Comparison of ENCODE assay signal across 12 cellular contexts in genomic region chr14:102183922-102184677, GRCh38. TPM values are rescaled to one million over a fixed set of nuclear protein-coding genes. Genes with fewer than 3 reads are reported as not detected.
DNase-seq lines count a peak whose midpoint lies in the region; ATAC-seq and TF ChIP-seq lines count a peak whose summit lies in the region.
"Had no signal": no experiment of that assay in that cellular context is flagged by ENCODE, and none has a peak within 500 bp of the region (broad histone marks: within the 10 kb centered on the region; RNA-seq: fewer than 3 reads in every experiment).

No MANE protein-coding gene starts in this region.

- 90 to 93% methylated on average over 7 of the region's 7 CpGs for WGBS in upper lobe of left lung, 2 donors

- no peaks in the 10 kb centered on the region for H3K9me2 ChIP-seq in neural cell (ENCODE audit: insufficient read depth, low read length)

- TF ChIP-seq POLR2A in upper lobe of left lung (IDR thresholded peaks at IDR 0.05) = no peak

- no peaks in the 10 kb centered on the region for H3K9me3 Mint-ChIP-seq in activated naive CD4-positive, alpha-beta T cell treated with anti-CD3 and anti-CD28 coated beads for 36 hours
- no peaks in the 10 kb centered on the region for H3K9me3 Mint-ChIP-seq in activated T-helper 2 cell treated with anti-CD3 and anti-CD28 coated beads, Interferon-gamma antibody, Interleukin-2, Interleukin-4, amounts not matched to agents 10 μg/mL and 5 μg/mL and 100 μg/mL, durations not matched to agents 14 hours and 24 hours and 36 hours
- no peaks in the 10 kb centered on the region for H3K9me3 Mint-ChIP-seq in type B pancreatic cell
- H3K9me3 Mint-ChIP-seq: natural killer cell treated with Interleukin-12 subunit alpha and Interleukin-12 subunit beta and Interleukin-15 and Interleukin-18, amount 100 ng/mL, for 72 hours had no signal

- ATAC-seq in upper lobe of left lung (ENCODE audit: low FRiP score in 2 of 2) = no peak

- H3K27ac ChIP-seq in neural cell (ENCODE audit: low read length) (peak overlapping the region; percentile 90), upper lobe of left lung (no peak overlapping the region)

- peaks cover 71% of the 10 kb centered on the region for H3K4me1 Mint-ChIP-seq in activated naive CD4-positive, alpha-beta T cell treated with anti-CD3 and anti-CD28 coated beads for 36 hours (ENCODE audit: low read depth)
- H3K4me1 Mint-ChIP-seq in activated T-helper 2 cell treated with anti-CD3 and anti-CD28 coated beads, Interferon-gamma antibody, Interleukin-2, Interleukin-4, amounts not matched to agents 10 μg/mL and 5 μg/mL and 100 μg/mL, durations not matched to agents 14 hours and 24 hours and 36 hours (ENCODE audit: low read depth) = peaks cover 45% of the 10 kb centered on the region
- H3K4me1 Mint-ChIP-seq in type B pancreatic cell (ENCODE audit: unreplicated experiment) = peaks cover 62% of the 10 kb centered on the region

- H3K4me3 ChIP-seq in neural cell (ENCODE audit: low read length) = peak overlapping the region; percentile 57
- H3K4me3 ChIP-seq in upper lobe of left lung = no peak overlapping the region
- H3K4me3 ChIP-seq: MG63 had no signal

- H3K4me3 Mint-ChIP-seq in activated naive CD4-positive, alpha-beta T cell treated with anti-CD3 and anti-CD28 coated beads for 36 hours = no peak overlapping the region
- H3K4me3 Mint-ChIP-seq in activated T-helper 2 cell treated with anti-CD3 and anti-CD28 coated beads, Interferon-gamma antibody, Interleukin-2, Interleukin-4, amounts not matched to agents 10 μg/mL and 5 μg/mL and 100 μg/mL, durations not matched to agents 14 hours and 24 hours and 36 hours (ENCODE audit: low read depth) = peak overlapping the region; percentile 27
- no peak overlapping the region for H3K4me3 Mint-ChIP-seq in type B pancreatic cell
- H3K4me3 Mint-ChIP-seq: B cell; natural killer cell treated with Interleukin-12 subunit alpha and Interleukin-12 subunit beta and Interleukin-15 and Interleukin-18, amount 100 ng/mL, for 72 hours had no signal

- H2AFZ ChIP-seq in neural cell (ENCODE audit: low read depth, low read length) = peak overlapping the region; percentile 7

- peak overlapping the region; percentile 76 for H3K4me2 ChIP-seq in neural cell (ENCODE audit: low read length)

- TF ChIP-seq CTCF in neural cell (IDR thresholded peaks at IDR 0.05; ENCODE audit: poor library complexity, severe bottlenecking) (peak; percentile 35), type B pancreatic cell (conservative IDR thresholded peaks at IDR 0.05) (no peak), upper lobe of left lung (IDR thresholded peaks at IDR 0.05) (no peak)

- CTCF ChIA-PET in activated naive CD4-positive, alpha-beta T cell treated with anti-CD3 and anti-CD28 coated beads for 36 hours (lab: Charles Lee) = interaction anchor here (0.5 to 1.2 kb wide), 3 partner anchors 22 to 1735 kb away, joined by 3 to 4 read pairs (median 3); no protein-coding TSS in a partner anchor

- intact Hi-C loops in activated naive CD4-positive, alpha-beta T cell treated with anti-CD3 and anti-CD28 coated beads for 36 hours (cut with micrococcal nuclease) = loop anchor here (1.0 to 10.0 kb wide), 9 partner anchors 17 to 631 kb away; partner anchors contain the start of genes CINP, HSP90AA1, TECPR2 and WDR20
- intact Hi-C loops in activated T-helper 2 cell treated with anti-CD3 and anti-CD28 coated beads, Interferon-gamma antibody, Interleukin-2, Interleukin-4, amounts not matched to agents 10 μg/mL and 5 μg/mL and 100 μg/mL, durations not matched to agents 14 hours and 24 hours and 36 hours (cut with micrococcal nuclease) = loop anchor here (5.0 kb wide), 1 partner anchor 42 kb away; no protein-coding TSS in a partner anchor

- H3K9ac ChIP-seq in neural cell (ENCODE audit: low read length) = peak overlapping the region; percentile 56

- peak overlapping the region; percentile 79 for H3K27ac Mint-ChIP-seq in activated naive CD4-positive, alpha-beta T cell treated with anti-CD3 and anti-CD28 coated beads for 36 hours
- peak overlapping the region; percentile 83 for H3K27ac Mint-ChIP-seq in activated T-helper 2 cell treated with anti-CD3 and anti-CD28 coated beads, Interferon-gamma antibody, Interleukin-2, Interleukin-4, amounts not matched to agents 10 μg/mL and 5 μg/mL and 100 μg/mL, durations not matched to agents 14 hours and 24 hours and 36 hours
- peak overlapping the region; percentile 97 for H3K27ac Mint-ChIP-seq in type B pancreatic cell
- H3K27ac Mint-ChIP-seq: B cell had no signal

- no peaks in the 10 kb centered on the region for H3K9me3 ChIP-seq in neural cell (ENCODE audit: low read length)
- H3K9me3 ChIP-seq in upper lobe of left lung = no peaks in the 10 kb centered on the region
- H3K9me3 ChIP-seq: MG63 had no signal

- peaks cover 1% of the 10 kb centered on the region for H3K36me3 Mint-ChIP-seq in activated naive CD4-positive, alpha-beta T cell treated with anti-CD3 and anti-CD28 coated beads for 36 hours (ENCODE audit: low read depth)
- no peaks in the 10 kb centered on the region for H3K36me3 Mint-ChIP-seq in activated T-helper 2 cell treated with anti-CD3 and anti-CD28 coated beads, Interferon-gamma antibody, Interleukin-2, Interleukin-4, amounts not matched to agents 10 μg/mL and 5 μg/mL and 100 μg/mL, durations not matched to agents 14 hours and 24 hours and 36 hours (ENCODE audit: low read depth)
- peaks cover 10% of the 10 kb centered on the region for H3K36me3 Mint-ChIP-seq in type B pancreatic cell
- H3K36me3 Mint-ChIP-seq: natural killer cell treated with Interleukin-12 subunit alpha and Interleukin-12 subunit beta and Interleukin-15 and Interleukin-18, amount 100 ng/mL, for 72 hours had no signal

- TF ChIP-seq RAD21 in neural cell (conservative IDR thresholded peaks at IDR 0.05) = peak; percentile 34

- H3K79me2 ChIP-seq in neural cell (replicated peaks; ENCODE audit: insufficient read depth, low read length) = peaks cover 36% of the 10 kb centered on the region

- peaks cover 10% of the 10 kb centered on the region for H3F3A ChIP-seq in neural cell (ENCODE audit: insufficient read depth, low read length, poor library complexity, severe bottlenecking)

- DNase-seq in activated naive CD4-positive, alpha-beta T cell treated with anti-CD3 and anti-CD28 coated beads for 36 hours = peak; percentile 57
- no peak for DNase-seq in activated naive CD4-positive, alpha-beta T cell (lab: John Stamatoyannopoulos, UW)
- no peak for DNase-seq in activated T-helper 2 cell treated with anti-CD3 and anti-CD28 coated beads, Interferon-gamma antibody, Interleukin-2, Interleukin-4, amounts not matched to agents 10 μg/mL and 5 μg/mL and 100 μg/mL, durations not matched to agents 14 hours and 24 hours and 36 hours (ENCODE audit: low spot score)
- DNase-seq in type B pancreatic cell (ENCODE audit: extremely low spot score, unreplicated experiment) = no peak
- DNase-seq in NCI-H1105 (lab: John Stamatoyannopoulos, UW) = no peak
- DNase-seq in NCI-H226 = no peak
- no peak for DNase-seq in upper lobe of left lung
- DNase-seq: MG63, NCI-H345 had no signal

- no peaks in the 10 kb centered on the region for H3K27me3 Mint-ChIP-seq in activated naive CD4-positive, alpha-beta T cell treated with anti-CD3 and anti-CD28 coated beads for 36 hours (ENCODE audit: low read depth)
- no peaks in the 10 kb centered on the region for H3K27me3 Mint-ChIP-seq in activated T-helper 2 cell treated with anti-CD3 and anti-CD28 coated beads, Interferon-gamma antibody, Interleukin-2, Interleukin-4, amounts not matched to agents 10 μg/mL and 5 μg/mL and 100 μg/mL, durations not matched to agents 14 hours and 24 hours and 36 hours (ENCODE audit: low read depth)
- H3K27me3 Mint-ChIP-seq in type B pancreatic cell = no peaks in the 10 kb centered on the region
- H3K27me3 Mint-ChIP-seq: B cell; natural killer cell treated with Interleukin-12 subunit alpha and Interleukin-12 subunit beta and Interleukin-15 and Interleukin-18, amount 100 ng/mL, for 72 hours had no signal

- no peaks in the 10 kb centered on the region for H3K27me3 ChIP-seq in neural cell (ENCODE audit: insufficient read depth, low read depth, low read length)
- no peaks in the 10 kb centered on the region for H3K27me3 ChIP-seq in upper lobe of left lung
- H3K27me3 ChIP-seq: MG63 had no signal

- H3K36me3 ChIP-seq in neural cell (ENCODE audit: insufficient read depth, low read length) (no peaks in the 10 kb centered on the region), upper lobe of left lung (no peaks in the 10 kb centered on the region)
- H3K36me3 ChIP-seq: MG63 had no signal

- H4K20me1 ChIP-seq in neural cell (ENCODE audit: insufficient read depth) = no peaks in the 10 kb centered on the region

- H3K4me1 ChIP-seq in upper lobe of left lung = peaks cover 15 to 30% (median 25%) of the 10 kb centered on the region in 4 donors

- TF ChIP-seq EP300 in neural cell (conservative IDR thresholded peaks at IDR 0.05; ENCODE audit: poor library complexity, severe bottlenecking) (peak; percentile 66), upper lobe of left lung (IDR thresholded peaks at IDR 0.05) (no peak)

TF ChIP-seq in neural cell, 6 proteins besides CTCF, POLR2A, EP300 and RAD21 (continues in another document):
- TF ChIP-seq SMC3 (conservative IDR thresholded peaks at IDR 0.05; ENCODE audit: poor library complexity) (no peak), MXI1 (conservative IDR thresholded peaks at IDR 0.05; ENCODE audit: poor library complexity, severe bottlenecking) (peak; percentile 20), EZH2 (IDR thresholded peaks at IDR 0.05; ENCODE audit: borderline replicate concordance, insufficient read depth, low read length, poor library complexity, severe bottlenecking) (no peak)

RNA-seq across cellular contexts. Expression of gene WDR20, which starts 44.4 kb away (rescaled TPM):
- 10 to 100 TPM; 20.5 to 21.4 TPM for total RNA-seq in activated naive CD4-positive, alpha-beta T cell treated with anti-CD3 and anti-CD28 coated beads for 36 hours
- total RNA-seq in activated T-helper 2 cell treated with anti-CD3 and anti-CD28 coated beads, Interferon-gamma antibody, Interleukin-2, Interleukin-4, amounts not matched to agents 10 μg/mL and 5 μg/mL and 100 μg/mL, durations not matched to agents 14 hours and 24 hours and 36 hours = 35.3 and 37.0 TPM in 2 replicates
- polyA plus RNA-seq in neural cell = 26.3 and 28.6 TPM in 2 replicates
- polyA minus RNA-seq in neural cell = 43.8 and 51.5 TPM in 2 replicates
- 33.4 and 49.7 TPM in 2 replicates for total RNA-seq in type B pancreatic cell (ENCODE audit: low replicate concordance)
- total RNA-seq in upper lobe of left lung = 10 to 100 TPM; 16.3 to 28.8 (median 20.6) TPM
